In the genomic region with DNA sequence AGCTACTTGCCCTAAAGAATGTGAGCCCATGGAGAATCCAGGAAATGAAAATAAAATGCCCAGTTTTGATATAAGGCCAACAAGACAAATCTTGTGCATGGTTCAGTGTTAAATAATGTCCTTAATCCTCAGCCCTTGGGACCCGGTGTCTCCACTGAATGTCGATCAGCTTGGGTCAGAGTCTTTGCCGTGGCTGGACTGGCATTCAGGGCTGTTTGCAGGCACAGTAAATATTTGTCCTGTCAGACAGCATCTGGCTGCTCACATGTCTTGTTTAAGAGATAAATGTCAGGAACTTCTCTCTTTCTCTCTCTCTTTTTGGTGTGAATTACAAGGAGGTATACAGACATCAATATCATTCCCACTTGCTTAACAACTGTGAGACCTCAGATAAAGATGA, we compare ENCODE assay signal across 22 cellular contexts.
DNase-seq lines count a peak whose midpoint lies in the region; ATAC-seq and TF ChIP-seq lines count a peak whose summit lies in the region.
"Had no signal": no experiment of that assay in that cellular context is flagged by ENCODE, and none has a peak within 500 bp of the region (broad histone marks: within the 10 kb centered on the region; RNA-seq: fewer than 3 reads in every experiment).

No MANE protein-coding gene starts in this region.

- DNase-seq in activated CD4-positive, alpha-beta T cell treated with anti-CD3 and anti-CD28 coated beads, Interleukin-2, amount 10 ng/mL, durations not matched to agents 7 days and 5 days: no peak
- no peak for DNase-seq in activated CD4-positive, alpha-beta T cell treated with anti-CD3 and anti-CD28 coated beads, Interleukin-2, amount 50 U/mL, for 48 hours
- no peak for DNase-seq in CD8-positive, alpha-beta memory T cell
- peak; percentile 65 for DNase-seq in NCI-H748 (lab: John Stamatoyannopoulos, UW; ENCODE audit: unreplicated experiment)
- peak; percentile 39 for DNase-seq in mesendoderm
- no peak for DNase-seq in HuH-7.5 (ENCODE audit: low spot score)
- DNase-seq in spleen: no peak
- DNase-seq in PC-3: no peak
- DNase-seq: activated CD4-positive, CD25-positive, alpha-beta regulatory T cell treated with anti-CD3 and anti-CD28 coated beads, Interleukin-2, amount 50 U/mL, for 72 hours; activated naive CD4-positive, alpha-beta T cell treated with Interleukin-2 at 50 U/mL for 16 hours; dorsolateral prefrontal cortex; HCEC 1CT; heart right ventricle; NCI-H2107; Peyer's patch; small intestine; stimulated activated CD4-positive, alpha-beta T cell treated with anti-CD3 and anti-CD28 coated beads, Interleukin-4, amount 100 ng/mL, for 1 hour; stomach; T-helper 9 cell; trophoblast cell had no signal

- H3F3A ChIP-seq in PC-3 (ENCODE audit: low read length, unreplicated experiment): no peaks in the 10 kb centered on the region

- H3K9me3 Mint-ChIP-seq in activated CD4-positive, alpha-beta T cell treated with anti-CD3 and anti-CD28 coated beads, Interleukin-2, amount 10 ng/mL, durations not matched to agents 7 days and 5 days: peaks cover 6% of the 10 kb centered on the region
- no peaks in the 10 kb centered on the region for H3K9me3 Mint-ChIP-seq in CD8-positive, alpha-beta memory T cell
- H3K9me3 Mint-ChIP-seq: central memory CD8-positive, alpha-beta T cell had no signal

- no peak overlapping the region for H3K56ac ChIP-seq in mesendoderm (ENCODE audit: low read length)

- no peak overlapping the region for H3K4me2 ChIP-seq in mesendoderm (ENCODE audit: low read length)
- H3K4me2 ChIP-seq in PC-3 (ENCODE audit: low read length): no peak overlapping the region

- intact Hi-C loops in spleen (cut with DNase I; ENCODE audit: low total_unique reads): no loop called here
- intact Hi-C loops in PC-3 (cut with micrococcal nuclease): no loop called here

- no peaks in the 10 kb centered on the region for H4K20me1 ChIP-seq in PC-3 (ENCODE audit: low read length)

- no TSS peak for BruUV-seq in PC-3 (replicated peaks; lab: Mats Ljungman, UMichigan)

- peaks cover 49% of the 10 kb centered on the region for H3K4me1 ChIP-seq in CD8-positive, alpha-beta memory T cell (ENCODE audit: insufficient read depth, low read length)
- no peaks in the 10 kb centered on the region for H3K4me1 ChIP-seq in mesendoderm (ENCODE audit: control insufficient read depth, low read depth, low read length)
- peaks cover 0 to 4% (median 0%) of the 10 kb centered on the region in 6 donors for H3K4me1 ChIP-seq in spleen
- H3K4me1 ChIP-seq in PC-3 (ENCODE audit: insufficient read depth, low read length): no peaks in the 10 kb centered on the region
- H3K4me1 ChIP-seq: ascending aorta, heart right ventricle, Peyer's patch, stomach had no signal

- no peak overlapping the region for H4K8ac ChIP-seq in mesendoderm (ENCODE audit: low read depth, low read length)

- no peak overlapping the region for H3K4ac ChIP-seq in mesendoderm (ENCODE audit: low read depth, low read length)

- no peak overlapping the region for H3K9ac ChIP-seq in mesendoderm (ENCODE audit: low read length)
- no peak overlapping the region for H3K9ac ChIP-seq in PC-3 (ENCODE audit: low read length)

- peaks cover 35% of the 10 kb centered on the region for H3K36me3 Mint-ChIP-seq in activated CD4-positive, alpha-beta T cell treated with anti-CD3 and anti-CD28 coated beads, Interleukin-2, amount 10 ng/mL, durations not matched to agents 7 days and 5 days (ENCODE audit: low read depth)
- H3K36me3 Mint-ChIP-seq in CD8-positive, alpha-beta memory T cell: peaks cover 0 to 4% (median 0%) of the 10 kb centered on the region in 3 donors

- no peak overlapping the region for H2AK5ac ChIP-seq in mesendoderm (ENCODE audit: low read length)

- no peak overlapping the region for H3K4me3 ChIP-seq in CD8-positive, alpha-beta memory T cell (ENCODE audit: low read length)
- no peak overlapping the region for H3K4me3 ChIP-seq in mesendoderm (ENCODE audit: low read length)
- no peak overlapping the region for H3K4me3 ChIP-seq in spleen
- H3K4me3 ChIP-seq in PC-3 (ENCODE audit: low read length): no peak overlapping the region
- H3K4me3 ChIP-seq: ascending aorta, dorsolateral prefrontal cortex, heart right ventricle, Peyer's patch, stomach had no signal

- no peak for TF ChIP-seq POLR2A in spleen (IDR thresholded peaks at IDR 0.05)

- no peaks in the 10 kb centered on the region for H3K79me2 ChIP-seq in mesendoderm (ENCODE audit: control insufficient read depth, insufficient read depth, low read length)
- H3K79me2 ChIP-seq in PC-3 (ENCODE audit: low read length): no peaks in the 10 kb centered on the region

- H4K5ac ChIP-seq in mesendoderm (ENCODE audit: low read length): no peak overlapping the region

- no peaks in the 10 kb centered on the region for H3K27me3 ChIP-seq in CD8-positive, alpha-beta memory T cell (ENCODE audit: insufficient read depth, low read length, poor library complexity, severe bottlenecking)
- H3K27me3 ChIP-seq in mesendoderm (ENCODE audit: insufficient read depth, low read length, poor library complexity) (no peaks in the 10 kb centered on the region), spleen (replicated peaks in 1 of 7) (no peaks in the 10 kb centered on the region), PC-3 (ENCODE audit: low read length) (peaks cover 69% of the 10 kb centered on the region)
- H3K27me3 ChIP-seq: ascending aorta, Peyer's patch, stomach had no signal

- peaks cover 62% of the 10 kb centered on the region for H3K4me1 Mint-ChIP-seq in activated CD4-positive, alpha-beta T cell treated with anti-CD3 and anti-CD28 coated beads, Interleukin-2, amount 10 ng/mL, durations not matched to agents 7 days and 5 days
- H3K4me1 Mint-ChIP-seq in CD8-positive, alpha-beta memory T cell: peaks cover 47 to 57% (median 56%) of the 10 kb centered on the region in 3 donors

- no peaks in the 10 kb centered on the region for H3K9me3 ChIP-seq in CD8-positive, alpha-beta memory T cell (ENCODE audit: low read length)
- no peaks in the 10 kb centered on the region for H3K9me3 ChIP-seq in spleen
- no peaks in the 10 kb centered on the region for H3K9me3 ChIP-seq in PC-3 (ENCODE audit: low read length)
- H3K9me3 ChIP-seq: ascending aorta, heart right ventricle, Peyer's patch, stomach had no signal

- H2AFZ ChIP-seq in PC-3 (ENCODE audit: low read length): no peak overlapping the region

- H3K4me3 Mint-ChIP-seq in activated CD4-positive, alpha-beta T cell treated with anti-CD3 and anti-CD28 coated beads, Interleukin-2, amount 10 ng/mL, durations not matched to agents 7 days and 5 days: no peak overlapping the region
- H3K4me3 Mint-ChIP-seq in CD8-positive, alpha-beta memory T cell: peak overlapping the region in 1 of 7 donors; percentile 9
- H3K4me3 Mint-ChIP-seq: central memory CD8-positive, alpha-beta T cell had no signal

- no peak for ATAC-seq in PC-3
- ATAC-seq: heart right ventricle had no signal

- H2BK120ac ChIP-seq in mesendoderm (ENCODE audit: low read depth, low read length): no peak overlapping the region

- H3K9me2 ChIP-seq in PC-3 (replicated peaks; ENCODE audit: low read length): no peaks in the 10 kb centered on the region

- H3K36me3 ChIP-seq in CD8-positive, alpha-beta memory T cell (ENCODE audit: insufficient read depth, low read length): no peaks in the 10 kb centered on the region
- no peaks in the 10 kb centered on the region for H3K36me3 ChIP-seq in mesendoderm (ENCODE audit: control insufficient read depth, insufficient read depth, low read length)
- H3K36me3 ChIP-seq in spleen: no peaks in the 10 kb centered on the region
- H3K36me3 ChIP-seq in PC-3 (ENCODE audit: low read depth, low read length): no peaks in the 10 kb centered on the region
- H3K36me3 ChIP-seq: ascending aorta, heart right ventricle, Peyer's patch, stomach had no signal

- no CpG with 5 or more reads among the region's 3 CpGs for WGBS in mesendoderm (ENCODE audit: extremely low coverage, insufficient coverage, low lambda C conversion rate)
- 66 to 89% (median 68%) methylated on average over 3 of the region's 3 CpGs for WGBS in spleen, 5 donors

- H3K27me3 Mint-ChIP-seq in activated CD4-positive, alpha-beta T cell treated with anti-CD3 and anti-CD28 coated beads, Interleukin-2, amount 10 ng/mL, durations not matched to agents 7 days and 5 days: no peaks in the 10 kb centered on the region
- peaks cover 0 to 2% of the 10 kb centered on the region in 2 donors for H3K27me3 Mint-ChIP-seq in CD8-positive, alpha-beta memory T cell
- H3K27me3 Mint-ChIP-seq: central memory CD8-positive, alpha-beta T cell had no signal

- H3K79me1 ChIP-seq in mesendoderm (ENCODE audit: low read length): no peaks in the 10 kb centered on the region

- TF ChIP-seq CTCF in spleen (IDR thresholded peaks at IDR 0.05 in 8 of 11, conservative IDR thresholded peaks at IDR 0.05 in 3 of 11): no peak
- TF ChIP-seq CTCF in PC-3 (conservative IDR thresholded peaks at IDR 0.05; ENCODE audit: low read depth, low read length): no peak

- POLR2A ChIA-PET in activated CD4-positive, alpha-beta T cell treated with anti-CD3 and anti-CD28 coated beads, Interleukin-2, amount 10 ng/mL, durations not matched to agents 7 days and 5 days (lab: Charles Lee): interaction anchor here (1.3 kb wide), 1 partner anchor 63 kb away, joined by 4 read pairs; no protein-coding TSS in a partner anchor
- POLR2A ChIA-PET in CD8-positive, alpha-beta memory T cell (lab: Charles Lee): no interaction called here
- POLR2A ChIA-PET in PC-3 (lab: Charles Lee; ENCODE audit: unreplicated experiment): no interaction called here

- H3K23ac ChIP-seq in mesendoderm (ENCODE audit: low read length): no peak overlapping the region

- CTCF ChIA-PET in activated CD4-positive, alpha-beta T cell treated with anti-CD3 and anti-CD28 coated beads, Interleukin-2, amount 10 ng/mL, durations not matched to agents 7 days and 5 days (lab: Charles Lee): interaction anchor here (1.2 to 1.4 kb wide), 4 partner anchors 8 to 24 kb away, joined by 3 to 4 read pairs (median 4); no protein-coding TSS in a partner anchor
- CTCF ChIA-PET in CD8-positive, alpha-beta memory T cell (lab: Charles Lee): interaction anchor here (0.9 to 1.6 kb wide), 3 partner anchors 40 to 94 kb away, joined by 4 to 6 read pairs (median 5); no protein-coding TSS in a partner anchor
- CTCF ChIA-PET in PC-3 (lab: Charles Lee): no interaction called here

- H3K27ac ChIP-seq in CD8-positive, alpha-beta memory T cell (ENCODE audit: low read depth, low read length): no peak overlapping the region
- H3K27ac ChIP-seq in mesendoderm (ENCODE audit: low read depth, low read length) (no peak overlapping the region), spleen (no peak overlapping the region), PC-3 (ENCODE audit: low read length) (no peak overlapping the region)
- H3K27ac ChIP-seq: ascending aorta, dorsolateral prefrontal cortex, heart right ventricle, Peyer's patch, stomach had no signal

- peak overlapping the region; percentile 78 for H3K27ac Mint-ChIP-seq in activated CD4-positive, alpha-beta T cell treated with anti-CD3 and anti-CD28 coated beads, Interleukin-2, amount 10 ng/mL, durations not matched to agents 7 days and 5 days
- H3K27ac Mint-ChIP-seq in CD8-positive, alpha-beta memory T cell: peak overlapping the region in 6 of 8 donors; percentile 14 to 72 (median 30)

- H3K18ac ChIP-seq in mesendoderm (ENCODE audit: low read length): no peak overlapping the region

- H2BK5ac ChIP-seq in mesendoderm (ENCODE audit: low read length): no peak overlapping the region

- H2BK15ac ChIP-seq in mesendoderm (replicated peaks; ENCODE audit: low read depth): no peak overlapping the region

Comparison
In these comparisons a context has a peak if more than half of its experiments do, and no peak if none do; other contexts are left out.
1. DNase-seq: peak in NCI-H748 (single experiment) and mesendoderm (single experiment); none in activated CD4-positive, alpha-beta T cell treated with anti-CD3 and anti-CD28 coated beads, Interleukin-2, amount 10 ng/mL, durations not matched to agents 7 days and 5 days (single experiment), activated CD4-positive, alpha-beta T cell treated with anti-CD3 and anti-CD28 coated beads, Interleukin-2, amount 50 U/mL, for 48 hours (0 of 2), CD8-positive, alpha-beta memory T cell (0 of 5), HuH-7.5 (single experiment), spleen (single experiment) and PC-3 (single experiment).